19 cellular contexts compared by ENCODE assay signal in the genomic region with DNA sequence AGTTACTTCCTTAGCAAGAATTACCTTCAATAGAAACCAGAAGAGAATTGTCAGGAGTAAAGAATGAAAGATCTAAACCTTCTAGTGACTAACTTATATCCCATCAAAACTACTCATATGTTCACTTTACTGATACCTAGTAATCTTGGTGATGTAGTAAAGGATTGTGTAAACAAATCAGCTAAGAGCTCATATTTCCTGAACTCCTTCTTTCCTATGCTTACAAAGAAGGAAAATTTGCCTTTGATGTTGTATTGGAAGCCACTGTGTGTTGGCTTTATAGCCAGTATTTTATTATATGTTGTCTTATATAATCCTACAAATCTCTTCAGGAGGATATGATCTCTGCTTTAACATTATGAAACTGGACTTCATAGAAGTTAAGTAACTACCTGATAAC.
"Had no signal": no experiment of that assay in that cellular context is flagged by ENCODE, and none has a peak within 500 bp of the region (broad histone marks: within the 10 kb centered on the region; RNA-seq: fewer than 3 reads in every experiment).

No MANE protein-coding gene starts in this region.

- H3K4me1 ChIP-seq: adrenal gland, ascending aorta, prostate gland, upper lobe of left lung had no signal

- H3K27ac Mint-ChIP-seq: activated naive CD4-positive, alpha-beta T cell treated with anti-CD3 and anti-CD28 coated beads, Interleukin-2, amount 50 U/mL, for 72 hours; naive thymus-derived CD8-positive, alpha-beta T cell; T-helper 2 cell treated with Interferon-gamma antibody and Interleukin-4, amounts not matched to agents 5 μg/mL and 100 μg/mL, for 36 hours had no signal

- DNase-seq: activated CD4-positive, alpha-beta T cell treated with anti-CD3 and anti-CD28 coated beads for 1 hour; activated CD4-positive, alpha-beta T cell treated with anti-CD3 and anti-CD28 coated beads, Interleukin-2, amount 50 U/mL, for 1 hour; activated gamma-delta T cell treated with Interleukin-2 at 50 U/mL for 16 hours; activated T-cell treated with anti-CD3 and anti-CD28 coated beads, Interleukin-2, amount 50 U/mL, for 1 hour; adrenal gland; brain microvascular endothelial cell; dermis blood vessel endothelial cell; effector CD8-positive, alpha-beta T cell; foreskin melanocyte; left ventricle myocardium inferior; naive thymus-derived CD8-positive, alpha-beta T cell; ovary; stimulated activated CD4-positive, alpha-beta T cell treated with anti-CD3 and anti-CD28 coated beads, Interleukin-4, amount 100 ng/mL, for 4 hours; stimulated activated naive CD8-positive, alpha-beta T cell treated with anti-CD3 and anti-CD28 coated beads, Interleukin-15, Interleukin-2, amounts not matched to agents 100 U/mL and 50 U/mL, for 24 hours; upper lobe of left lung had no signal

- H3K36me3 ChIP-seq: adrenal gland, ascending aorta, brain microvascular endothelial cell, left ventricle myocardium inferior, ovary, prostate gland, upper lobe of left lung had no signal

- ATAC-seq: activated naive CD4-positive, alpha-beta T cell treated with anti-CD3 and anti-CD28 coated beads, Interleukin-2, amount 50 U/mL, for 72 hours; naive thymus-derived CD8-positive, alpha-beta T cell had no signal

- H3K4me3 Mint-ChIP-seq: naive thymus-derived CD8-positive, alpha-beta T cell; T-helper 2 cell treated with Interferon-gamma antibody and Interleukin-4, amounts not matched to agents 5 μg/mL and 100 μg/mL, for 36 hours had no signal

- H3K27ac ChIP-seq: adrenal gland, ascending aorta, brain microvascular endothelial cell, left ventricle myocardium inferior, ovary, prostate gland, upper lobe of left lung had no signal

- H3K4me1 Mint-ChIP-seq: naive thymus-derived CD8-positive, alpha-beta T cell had no signal

- H3K9me3 Mint-ChIP-seq: T-helper 2 cell treated with Interferon-gamma antibody and Interleukin-4, amounts not matched to agents 5 μg/mL and 100 μg/mL, for 36 hours had no signal

- H3K27me3 Mint-ChIP-seq: naive thymus-derived CD8-positive, alpha-beta T cell had no signal

- H3K36me3 Mint-ChIP-seq: activated naive CD4-positive, alpha-beta T cell treated with anti-CD3 and anti-CD28 coated beads, Interleukin-2, amount 50 U/mL, for 72 hours; naive thymus-derived CD8-positive, alpha-beta T cell had no signal

- H3K4me3 ChIP-seq: adrenal gland, ascending aorta, left ventricle myocardium inferior, ovary, prostate gland, upper lobe of left lung had no signal

- H3K27me3 ChIP-seq: adrenal gland, ascending aorta, brain microvascular endothelial cell, ovary, upper lobe of left lung had no signal

- H3K9me3 ChIP-seq: adrenal gland, ascending aorta, left ventricle myocardium inferior, ovary, prostate gland, upper lobe of left lung had no signal
